24 cellular contexts compared by ENCODE assay signal in the genomic region with DNA sequence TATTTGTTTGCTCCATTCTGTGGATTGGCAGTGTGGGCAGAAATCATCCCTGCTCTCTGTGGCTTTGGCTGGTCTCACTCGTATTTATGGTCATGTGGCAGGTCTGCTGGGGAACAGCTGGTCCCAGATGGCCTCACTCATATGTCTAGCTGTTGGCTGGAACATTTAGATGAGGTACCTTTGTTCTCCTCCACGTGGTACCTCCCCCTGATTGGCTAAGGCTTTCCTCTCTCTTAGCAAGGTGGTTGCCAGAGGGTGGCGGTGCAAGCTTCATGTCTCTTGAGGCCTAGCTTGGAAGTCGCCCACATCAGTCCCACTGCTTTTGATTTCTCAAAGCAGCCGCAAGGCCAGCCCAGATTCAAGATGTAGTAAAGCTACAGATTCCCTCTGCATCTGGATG.
A peak's percentile ranks its signal among the peaks of the same experiment; 100 is the strongest.
DNase-seq lines count a peak whose midpoint lies in the region; ATAC-seq, FAIRE-seq and TF ChIP-seq lines count a peak whose summit lies in the region.
"Had no signal": no experiment of that assay in that cellular context is flagged by ENCODE, and none has a peak within 500 bp of the region (broad histone marks: within the 10 kb centered on the region; RNA-seq: fewer than 3 reads in every experiment).

No MANE protein-coding gene starts in this region.

- intact Hi-C loops in left colon (cut with DNase I, micrococcal nuclease) (no loop called here), left ventricle myocardium inferior (cut with micrococcal nuclease) (no loop called here)

- H2BK120ac ChIP-seq in H9 (ENCODE audit: low read depth, low read length, poor library complexity, severe bottlenecking): no peak overlapping the region

- WGBS in A549 (ENCODE audit: missing lambda C conversion rate): 37% methylated on average over 5 of the region's 5 CpGs
- WGBS in H9 (ENCODE audit: extremely low coverage, insufficient read length, low lambda C conversion rate): no CpG with 5 or more reads among the region's 5 CpGs

- H3K79me1 ChIP-seq in H9 (ENCODE audit: insufficient read depth, low read depth, low read length, poor library complexity, severe bottlenecking): no peaks in the 10 kb centered on the region

- H3K27me3 Mint-ChIP-seq in H9 (ENCODE audit: low read depth): no peaks in the 10 kb centered on the region
- H3K27me3 Mint-ChIP-seq: progenitor cell of endocrine pancreas; stimulated activated naive B cell treated with anti-CD40 and anti-IgM and Interleukin-4, amounts not matched to agents 10 μg/mL and 1 μg/mL and 100 μg/mL, for 72 hours had no signal

- H3K23ac ChIP-seq in H9 (ENCODE audit: insufficient read length, low read depth, low read length): no peak overlapping the region

- no peak overlapping the region for H2AK5ac ChIP-seq in H9 (ENCODE audit: insufficient read length, low read length)

- no peak overlapping the region for H3K4me3 ChIP-seq in A549
- H3K4me3 ChIP-seq in NT2/D1 (ENCODE audit: insufficient read length, low read depth): no peak overlapping the region
- H3K4me3 ChIP-seq in left ventricle myocardium inferior: no peak overlapping the region
- H3K4me3 ChIP-seq: adrenal gland, colonic mucosa, HAP-1, testis, vagina had no signal

- TF ChIP-seq POLR2A in A549 (IDR thresholded peaks at IDR 0.05; ENCODE audit: low read length): no peak

- TF ChIP-seq RAD21 in A549 (conservative IDR thresholded peaks at IDR 0.05 in 1 of 2, IDR thresholded peaks at IDR 0.05 in 1 of 2): no peak

- no peak overlapping the region for H3K4me3 Mint-ChIP-seq in H9
- H3K4me3 Mint-ChIP-seq: activated CD8-positive, alpha-beta T cell treated with anti-CD3 and anti-CD28 coated beads, Interleukin-2, amount 10 ng/mL, durations not matched to agents 7 days and 5 days; CD14-positive monocyte; stimulated activated naive B cell treated with anti-CD40 and anti-IgM and Interleukin-4, amounts not matched to agents 10 μg/mL and 1 μg/mL and 100 μg/mL, for 72 hours had no signal

- H2BK5ac ChIP-seq in H9 (ENCODE audit: insufficient read length, low read length): no peak overlapping the region

- CTCF ChIA-PET in A549 (lab: Yijun Ruan, JAX): interaction anchor here (1.4 to 1.7 kb wide), 2 partner anchors 9 to 16 kb away, joined by 6 read pairs; no protein-coding TSS in a partner anchor

- H4K5ac ChIP-seq in H9 (ENCODE audit: insufficient read length, low read depth, low read length): no peak overlapping the region

- no peaks in the 10 kb centered on the region for H3K23me2 ChIP-seq in H9 (ENCODE audit: insufficient read length, low read depth, low read length, poor library complexity, severe bottlenecking)

- H2AFZ ChIP-seq in H9 (ENCODE audit: low read length): no peak overlapping the region

- H2BK20ac ChIP-seq in H9 (ENCODE audit: low read depth, low read length, poor library complexity, severe bottlenecking): no peak overlapping the region

- no peaks in the 10 kb centered on the region for H3K36me3 Mint-ChIP-seq in H9 (ENCODE audit: insufficient read depth in 1 of 3, low read depth in 3 of 3)
- H3K36me3 Mint-ChIP-seq: CD14-positive monocyte; stimulated activated naive B cell treated with anti-CD40 and anti-IgM and Interleukin-4, amounts not matched to agents 10 μg/mL and 1 μg/mL and 100 μg/mL, for 72 hours had no signal

- no peak overlapping the region for H4K8ac ChIP-seq in H9 (replicated peaks; ENCODE audit: insufficient read length, low read depth, low read length)

- TF ChIP-seq CTCF in A549 (IDR thresholded peaks at IDR 0.05) (no peak), H9 (conservative IDR thresholded peaks at IDR 0.05) (peak; percentile 41; the same call in 2 of the 3 replicates), left ventricle myocardium inferior (IDR thresholded peaks at IDR 0.05; ENCODE audit: borderline replicate concordance) (no peak)

- H3K4ac ChIP-seq in H9 (ENCODE audit: low read depth, low read length): no peak overlapping the region

- no peaks in the 10 kb centered on the region for H3K9me3 Mint-ChIP-seq in H9

- TF ChIP-seq EP300 in A549 (IDR thresholded peaks at IDR 0.05): no peak

- no peak overlapping the region for H2BK15ac ChIP-seq in H9 (ENCODE audit: low read depth, low read length)

- H4K20me1 ChIP-seq in H9 (ENCODE audit: control insufficient read depth, insufficient read depth, insufficient read length): no peaks in the 10 kb centered on the region

- H3K9me3 ChIP-seq in A549 (no peaks in the 10 kb centered on the region), H9 (ENCODE audit: control insufficient read depth, low read depth, low read length) (no peaks in the 10 kb centered on the region), NT2/D1 (ENCODE audit: insufficient read depth, low read length) (no peaks in the 10 kb centered on the region), left ventricle myocardium inferior (replicated peaks) (no peaks in the 10 kb centered on the region)
- H3K9me3 ChIP-seq: adrenal gland, colonic mucosa, HAP-1, testis, vagina had no signal

- H3K27ac Mint-ChIP-seq in H9: peak overlapping the region in 1 of 3 experiments; percentile 75; a peak in 2 of 7 replicates
- H3K27ac Mint-ChIP-seq: activated CD8-positive, alpha-beta T cell treated with anti-CD3 and anti-CD28 coated beads, Interleukin-2, amount 10 ng/mL, durations not matched to agents 7 days and 5 days; CD14-positive monocyte; progenitor cell of endocrine pancreas; stimulated activated naive B cell treated with anti-CD40 and anti-IgM and Interleukin-4, amounts not matched to agents 10 μg/mL and 1 μg/mL and 100 μg/mL, for 72 hours had no signal

- peaks cover 4% of the 10 kb centered on the region in 2 experiments for H3K4me1 Mint-ChIP-seq in H9
- H3K4me1 Mint-ChIP-seq: CD14-positive monocyte; stimulated activated naive B cell treated with anti-CD40 and anti-IgM and Interleukin-4, amounts not matched to agents 10 μg/mL and 1 μg/mL and 100 μg/mL, for 72 hours had no signal

- H3K9ac ChIP-seq in H9 (ENCODE audit: extremely low read depth, insufficient read length, low read length) (no peak overlapping the region), NT2/D1 (ENCODE audit: insufficient read length, low read depth) (no peak overlapping the region)

- H3K4me1 ChIP-seq in A549: no peaks in the 10 kb centered on the region
- H3K4me1 ChIP-seq in H9 (ENCODE audit: insufficient read depth, low read length): no peaks in the 10 kb centered on the region; the same call in 1 of the 2 replicates
- H3K4me1 ChIP-seq in NT2/D1 (ENCODE audit: insufficient read depth, insufficient read length): peaks cover 2% of the 10 kb centered on the region
- H3K4me1 ChIP-seq in left ventricle myocardium inferior: no peaks in the 10 kb centered on the region
- H3K4me1 ChIP-seq: adrenal gland, colonic mucosa, HAP-1, testis, vagina had no signal

- H3K27ac ChIP-seq in A549 (no peak overlapping the region), H9 (ENCODE audit: insufficient read length, low read depth, low read length) (no peak overlapping the region), left ventricle myocardium inferior (replicated peaks) (no peak overlapping the region)
- H3K27ac ChIP-seq: adrenal gland, colonic mucosa, testis, vagina had no signal

- no peaks in the 10 kb centered on the region for H3K27me3 ChIP-seq in H9 (ENCODE audit: insufficient read depth, low read length)
- H3K27me3 ChIP-seq in NT2/D1 (ENCODE audit: insufficient read depth, insufficient read length): no peaks in the 10 kb centered on the region
- no peaks in the 10 kb centered on the region for H3K27me3 ChIP-seq in left ventricle myocardium inferior (ENCODE audit: low read depth)
- H3K27me3 ChIP-seq: adrenal gland, colonic mucosa, testis, vagina had no signal

- ATAC-seq in A549 (no peak), left colon (no peak), GM21737 (IDR thresholded peaks at IDR 0.05; ENCODE audit: unreplicated experiment) (no peak)
- ATAC-seq: activated CD4-positive, CD25-positive, alpha-beta regulatory T cell treated with anti-CD3 and anti-CD28 coated beads, Interleukin-2, amount 50 U/mL, for 24 hours; activated CD8-positive, alpha-beta T cell treated with anti-CD3 and anti-CD28 coated beads, Interleukin-2, amount 10 ng/mL, durations not matched to agents 7 days and 5 days; stimulated activated naive B cell treated with anti-CD40 and anti-IgM and Interleukin-4, amounts not matched to agents 10 μg/mL and 1 μg/mL and 100 μg/mL, for 72 hours had no signal

- no peak overlapping the region for H3T11ph ChIP-seq in H9 (ENCODE audit: low read length)

- H3K4me2 ChIP-seq in A549 (no peak overlapping the region), H9 (ENCODE audit: insufficient read depth, insufficient read length, low read length) (no peak overlapping the region)

- no peak overlapping the region for H3K14ac ChIP-seq in H9 (ENCODE audit: insufficient read depth, low read length)

- H3K36me3 ChIP-seq in NT2/D1 (ENCODE audit: insufficient read depth, insufficient read length, low read length): no peaks in the 10 kb centered on the region
- no peaks in the 10 kb centered on the region for H3K36me3 ChIP-seq in left ventricle myocardium inferior
- H3K36me3 ChIP-seq: adrenal gland, colonic mucosa, HAP-1, vagina had no signal

- peak; percentile 32 for FAIRE-seq in A549 (lab: Jason Lieb, UNC)
- FAIRE-seq: endometrium had no signal

- H3K18ac ChIP-seq in H9 (ENCODE audit: insufficient read length, low read depth, low read length): no peak overlapping the region

- no peak overlapping the region for H4K91ac ChIP-seq in H9 (ENCODE audit: insufficient read length, low read depth, low read length)

- DNase-seq in A549 (ENCODE audit: low read depth in 1 of 2, low spot score in 1 of 2) (peak in 1 of 2 experiments; percentile 13), H9 (peak; percentile 84), NT2/D1 (ENCODE audit: low read depth, low spot score) (peak; percentile 78), iPS DF 4.7 (ENCODE audit: extremely low read depth, low spot score) (peak; percentile 74), left colon (no peak), AG08395 (ENCODE audit: low spot score) (no peak), left ventricle myocardium inferior (no peak)
- DNase-seq: activated CD8-positive, alpha-beta T cell treated with anti-CD3 and anti-CD28 coated beads, Interleukin-2, amount 10 ng/mL, durations not matched to agents 7 days and 5 days; activated gamma-delta T cell treated with Interleukin-2 at 50 U/mL for 16 hours; adrenal gland; colonic mucosa; KBM-7; midbrain; NCI-H187; stimulated activated CD4-positive, alpha-beta T cell treated with anti-CD3 and anti-CD28 coated beads, Interleukin-2, amount 100 ng/mL, for 24 hours; stimulated activated naive B cell treated with anti-CD40 and anti-IgM and Interleukin-4, amounts not matched to agents 10 μg/mL and 1 μg/mL and 100 μg/mL, for 72 hours; testis had no signal

- POLR2A ChIA-PET in A549 (lab: Yijun Ruan, JAX): no interaction called here

- no peak overlapping the region for H2BK12ac ChIP-seq in H9 (ENCODE audit: insufficient read length, low read depth, low read length)

- no peak overlapping the region for H3K56ac ChIP-seq in H9 (ENCODE audit: insufficient read length, low read depth, low read length)

- no peaks in the 10 kb centered on the region for H3K79me2 ChIP-seq in H9 (ENCODE audit: insufficient read depth, low read length)

TF ChIP-seq in A549, 52 proteins besides CTCF, POLR2A, EP300 and RAD21 (continues in another document):
- TF ChIP-seq CBX8 (IDR thresholded peaks at IDR 0.05) (no peak), HEYL (CRISPR knock-in tag; IDR thresholded peaks at IDR 0.05) (no peak)

Comparison
In these comparisons a context has a peak if more than half of its experiments do, and no peak if none do; other contexts are left out.
1. DNase-seq: peak in H9 (single experiment), NT2/D1 (single experiment) and iPS DF 4.7 (single experiment); none in left colon (0 of 2), AG08395 (single experiment) and left ventricle myocardium inferior (single experiment).